Comparison of ENCODE assay signal across 8 cellular contexts in genomic region chr19:5038631-5039271, GRCh38.
DNase-seq lines count a peak whose midpoint lies in the region; ATAC-seq and TF ChIP-seq lines count a peak whose summit lies in the region.

No MANE protein-coding gene starts in this region.

- H3K27ac ChIP-seq in Panc1 (ENCODE audit: low read length) (no peak overlapping the region), temporal lobe (ENCODE audit: low read depth, low read length) (peak overlapping the region; percentile 77)

- H3K36me3 ChIP-seq in Panc1 (ENCODE audit: control insufficient read depth, insufficient read depth, low read length), result no peaks in the 10 kb centered on the region

- POLR2A ChIA-PET in Panc1 (lab: Charles Lee), result no interaction called here

- CTCF ChIA-PET in Panc1 (lab: Charles Lee), result interaction anchor here (0.5 to 0.6 kb wide), 2 partner anchors 111 to 533 kb away, joined by 5 to 13 read pairs; no protein-coding TSS in a partner anchor

- H3K4me1 Mint-ChIP-seq in activated T-helper 2 cell treated with anti-CD3 and anti-CD28 coated beads, Interferon-gamma antibody, Interleukin-2, Interleukin-4, amounts not matched to agents 10 μg/mL and 5 μg/mL and 100 μg/mL, durations not matched to agents 14 hours and 24 hours and 36 hours (ENCODE audit: low read depth), result no peaks in the 10 kb centered on the region

- in situ Hi-C loops in Panc1 (cut with HindIII; ENCODE audit: low pct_unique_long_range_greater_than_20kb, low sequenced_read_pairs), result no loop called here

- no peak overlapping the region for H3K4me3 Mint-ChIP-seq in activated T-helper 2 cell treated with anti-CD3 and anti-CD28 coated beads, Interferon-gamma antibody, Interleukin-2, Interleukin-4, amounts not matched to agents 10 μg/mL and 5 μg/mL and 100 μg/mL, durations not matched to agents 14 hours and 24 hours and 36 hours (ENCODE audit: low read depth)

- H3K27me3 Mint-ChIP-seq in activated T-helper 2 cell treated with anti-CD3 and anti-CD28 coated beads, Interferon-gamma antibody, Interleukin-2, Interleukin-4, amounts not matched to agents 10 μg/mL and 5 μg/mL and 100 μg/mL, durations not matched to agents 14 hours and 24 hours and 36 hours (ENCODE audit: low read depth), result no peaks in the 10 kb centered on the region

- intact Hi-C loops in Panc1 (cut with micrococcal nuclease; ENCODE audit: unreplicated experiment), result loop anchor here (10.0 kb wide), 1 partner anchor 64 kb away; no protein-coding TSS in a partner anchor
- intact Hi-C loops in activated T-helper 2 cell treated with anti-CD3 and anti-CD28 coated beads, Interferon-gamma antibody, Interleukin-2, Interleukin-4, amounts not matched to agents 10 μg/mL and 5 μg/mL and 100 μg/mL, durations not matched to agents 14 hours and 24 hours and 36 hours (cut with micrococcal nuclease), result loop anchor here (10.0 kb wide), 1 partner anchor 224 kb away; no protein-coding TSS in a partner anchor

- H3K9me3 ChIP-seq in Panc1 (ENCODE audit: control insufficient read depth, insufficient read depth, low read depth, low read length), result no peaks in the 10 kb centered on the region

- no peaks in the 10 kb centered on the region for H3K4me1 ChIP-seq in Panc1 (ENCODE audit: control insufficient read depth, insufficient read depth, low read length)

- DNase-seq in A172 (ENCODE audit: low spot score), result peak; percentile 53
- peak; percentile 34 for DNase-seq in EL
- no peak for DNase-seq in Panc1 (ENCODE audit: low read depth, low spot score)
- no peak for DNase-seq in fibroblast of villous mesenchyme (ENCODE audit: low read depth)
- no peak for DNase-seq in NOMO-1 treated with dmso at 0.1 percent for 144 hours (lab: John Stamatoyannopoulos, UW; ENCODE audit: unreplicated experiment)
- no peak for DNase-seq in activated T-helper 2 cell treated with anti-CD3 and anti-CD28 coated beads, Interferon-gamma antibody, Interleukin-2, Interleukin-4, amounts not matched to agents 10 μg/mL and 5 μg/mL and 100 μg/mL, durations not matched to agents 14 hours and 24 hours and 36 hours (ENCODE audit: low spot score)
- DNase-seq in NCI-H526 treated with DMSO at 0.1 percent for 48 hours (lab: John Stamatoyannopoulos, UW), result no peak

- no peaks in the 10 kb centered on the region for H3K27me3 ChIP-seq in Panc1 (ENCODE audit: control insufficient read depth, insufficient read depth, low read length)

- no peak overlapping the region for H3K27ac Mint-ChIP-seq in activated T-helper 2 cell treated with anti-CD3 and anti-CD28 coated beads, Interferon-gamma antibody, Interleukin-2, Interleukin-4, amounts not matched to agents 10 μg/mL and 5 μg/mL and 100 μg/mL, durations not matched to agents 14 hours and 24 hours and 36 hours

- peak; percentile 73 for TF ChIP-seq CTCF in Panc1 (IDR thresholded peaks at IDR 0.05)
- peak; percentile 65 for TF ChIP-seq CTCF in fibroblast of villous mesenchyme (IDR thresholded peaks at IDR 0.05; ENCODE audit: insufficient read depth, low read depth, low read length)

- no peak overlapping the region for H3K4me3 ChIP-seq in Panc1 (ENCODE audit: low read depth in 2 of 2, low read length in 2 of 2)
- no peak overlapping the region for H3K4me3 ChIP-seq in fibroblast of villous mesenchyme (ENCODE audit: low read depth, low read length)

- peak; percentile 50 for ATAC-seq in Panc1

- H3K9me3 Mint-ChIP-seq in activated T-helper 2 cell treated with anti-CD3 and anti-CD28 coated beads, Interferon-gamma antibody, Interleukin-2, Interleukin-4, amounts not matched to agents 10 μg/mL and 5 μg/mL and 100 μg/mL, durations not matched to agents 14 hours and 24 hours and 36 hours, result no peaks in the 10 kb centered on the region

- H3K36me3 Mint-ChIP-seq in activated T-helper 2 cell treated with anti-CD3 and anti-CD28 coated beads, Interferon-gamma antibody, Interleukin-2, Interleukin-4, amounts not matched to agents 10 μg/mL and 5 μg/mL and 100 μg/mL, durations not matched to agents 14 hours and 24 hours and 36 hours (ENCODE audit: low read depth), result peaks cover 26% of the 10 kb centered on the region

- no TSS peak for BruUV-seq in Panc1 (replicated peaks; lab: Mats Ljungman, UMichigan)

Comparison
In these comparisons a context has a peak if more than half of its experiments do, and no peak if none do; other contexts are left out.
1. DNase-seq: peak in A172 (single experiment) and EL (single experiment); none in Panc1 (single experiment), fibroblast of villous mesenchyme (single experiment), NOMO-1 treated with dmso at 0.1 percent for 144 hours (single experiment), activated T-helper 2 cell treated with anti-CD3 and anti-CD28 coated beads, Interferon-gamma antibody, Interleukin-2, Interleukin-4, amounts not matched to agents 10 μg/mL and 5 μg/mL and 100 μg/mL, durations not matched to agents 14 hours and 24 hours and 36 hours (single experiment) and NCI-H526 treated with DMSO at 0.1 percent for 48 hours (single experiment).